Comparison of ENCODE assay signal across 8 cellular contexts in the genomic region with DNA sequence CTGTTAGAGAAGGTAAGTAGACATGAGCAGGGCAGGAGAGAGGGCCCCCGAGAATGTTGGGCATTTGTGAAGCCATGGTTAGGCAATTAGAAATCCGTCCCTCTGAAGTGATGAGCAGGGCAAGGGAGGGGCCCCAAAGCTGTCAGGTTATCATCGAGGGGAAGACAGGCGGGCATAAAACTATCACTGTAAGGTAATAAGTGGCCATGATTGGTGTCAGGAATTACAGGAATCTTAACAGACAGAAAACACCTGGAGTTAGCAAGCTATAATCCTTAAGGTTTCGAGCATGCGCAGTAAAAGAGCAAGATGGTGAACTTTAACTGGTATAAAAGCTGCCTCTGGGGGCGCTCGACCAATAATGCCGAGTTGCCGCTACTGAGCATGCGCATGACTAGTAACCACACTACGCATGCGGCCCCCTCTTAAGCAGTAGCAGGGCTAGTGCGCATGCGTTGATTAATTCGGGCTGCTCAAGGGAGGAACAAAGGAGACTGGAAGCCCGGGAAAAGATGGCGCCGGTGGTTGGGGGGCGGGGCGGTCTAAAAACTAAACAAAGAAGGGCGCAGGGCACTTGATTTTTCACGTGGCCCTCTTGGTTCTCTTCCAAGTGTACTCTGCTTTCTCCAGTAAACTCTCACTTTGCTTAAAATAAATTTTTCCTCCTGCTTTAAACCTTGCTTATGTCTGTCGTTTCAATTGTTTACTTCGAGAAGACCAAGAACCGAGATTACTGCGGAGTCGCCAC. TPM values are rescaled to one million over a fixed set of nuclear protein-coding genes. Genes with fewer than 3 reads are reported as not detected.
A peak's percentile ranks its signal among the peaks of the same experiment; 100 is the strongest.
DNase-seq lines count a peak whose midpoint lies in the region; ATAC-seq and TF ChIP-seq lines count a peak whose summit lies in the region.

No MANE protein-coding gene starts in this region.

- H3K36me3 ChIP-seq in Karpas-422 (ENCODE audit: insufficient read depth, low read length) = peaks cover 84% of the 10 kb centered on the region
- peaks cover 0 to 69% (median 0%) of the 10 kb centered on the region in 3 donors for H3K36me3 ChIP-seq in Peyer's patch

- peak overlapping the region; percentile 60 for H3K4me2 ChIP-seq in Karpas-422 (ENCODE audit: low read depth, low read length, poor library complexity, severe bottlenecking)

- peaks cover 78% of the 10 kb centered on the region for H3K79me2 ChIP-seq in Karpas-422 (ENCODE audit: low read length)

- DNase-seq in DMS79 (lab: John Stamatoyannopoulos, UW) = peak; percentile 95
- DNase-seq in Karpas-422 = peak; percentile 97
- DNase-seq in Peyer's patch = peak; percentile 95 to 99 (median 98)
- DNase-seq in activated T-helper 1 cell treated with anti-CD3 and anti-CD28 coated beads, Interleukin-12 subunit alpha, Interleukin-12 subunit beta, Interleukin-2, Interleukin-4 antibody, amounts not matched to agents 30 ng/mL and 10 ng/mL and 1 ng/mL, durations not matched to agents 14 hours and 24 hours and 36 hours (ENCODE audit: low spot score) = peak; percentile 95
- DNase-seq in fibroblast of gingiva (ENCODE audit: low read depth) = peak; percentile 98
- peak; percentile 95 for DNase-seq in naive B cell
- peak; percentile 95 to 99 for DNase-seq in stimulated activated effector memory CD8-positive, alpha-beta T cell treated with anti-CD3 and anti-CD28 coated beads, Interleukin-12 subunit alpha, Interleukin-12 subunit beta, amount 100 ng/mL, for 72 hours (ENCODE audit: low spot score in 2 of 2)

- H3K9ac ChIP-seq in Karpas-422 (ENCODE audit: low read length) = 0 out of 2 replicates have a peak overlapping the region, but pooled peaks have one; percentile 10

- intact Hi-C loops in activated T-helper 1 cell treated with anti-CD3 and anti-CD28 coated beads, Interleukin-12 subunit alpha, Interleukin-12 subunit beta, Interleukin-2, Interleukin-4 antibody, amounts not matched to agents 30 ng/mL and 10 ng/mL and 1 ng/mL, durations not matched to agents 14 hours and 24 hours and 36 hours (cut with micrococcal nuclease) = loop anchor here (1.0 to 2.0 kb wide), 2 partner anchors 80 to 298 kb away; a partner anchor contains a TSS

- H3K9me2 ChIP-seq in Karpas-422 (replicated peaks; ENCODE audit: insufficient read depth, low read length) = no peaks in the 10 kb centered on the region

- TF ChIP-seq POLR2A in Peyer's patch (IDR thresholded peaks at IDR 0.05) = no peak

- H3K27me3 ChIP-seq in Karpas-422 (ENCODE audit: low read length) (no peaks in the 10 kb centered on the region), Peyer's patch (no peaks in the 10 kb centered on the region)

- H3K27ac Mint-ChIP-seq in activated T-helper 1 cell treated with anti-CD3 and anti-CD28 coated beads, Interleukin-12 subunit alpha, Interleukin-12 subunit beta, Interleukin-2, Interleukin-4 antibody, amounts not matched to agents 30 ng/mL and 10 ng/mL and 1 ng/mL, durations not matched to agents 14 hours and 24 hours and 36 hours = peak overlapping the region; percentile 88
- peak overlapping the region; percentile 97 to 99 (median 98) for H3K27ac Mint-ChIP-seq in naive B cell
- peak overlapping the region; percentile 97 for H3K27ac Mint-ChIP-seq in stimulated activated effector memory CD8-positive, alpha-beta T cell treated with anti-CD3 and anti-CD28 coated beads, Interleukin-12 subunit alpha, Interleukin-12 subunit beta, amount 100 ng/mL, for 72 hours

- H3K4me3 Mint-ChIP-seq in activated T-helper 1 cell treated with anti-CD3 and anti-CD28 coated beads, Interleukin-12 subunit alpha, Interleukin-12 subunit beta, Interleukin-2, Interleukin-4 antibody, amounts not matched to agents 30 ng/mL and 10 ng/mL and 1 ng/mL, durations not matched to agents 14 hours and 24 hours and 36 hours = peak overlapping the region; percentile 89
- peak overlapping the region; percentile 86 to 97 (median 94) for H3K4me3 Mint-ChIP-seq in naive B cell
- peak overlapping the region; percentile 98 for H3K4me3 Mint-ChIP-seq in stimulated activated effector memory CD8-positive, alpha-beta T cell treated with anti-CD3 and anti-CD28 coated beads, Interleukin-12 subunit alpha, Interleukin-12 subunit beta, amount 100 ng/mL, for 72 hours

- peaks cover 91% of the 10 kb centered on the region for H3K4me1 Mint-ChIP-seq in activated T-helper 1 cell treated with anti-CD3 and anti-CD28 coated beads, Interleukin-12 subunit alpha, Interleukin-12 subunit beta, Interleukin-2, Interleukin-4 antibody, amounts not matched to agents 30 ng/mL and 10 ng/mL and 1 ng/mL, durations not matched to agents 14 hours and 24 hours and 36 hours (ENCODE audit: low read depth)
- H3K4me1 Mint-ChIP-seq in naive B cell = peaks cover 38 to 71% (median 69%) of the 10 kb centered on the region in 3 donors
- peaks cover 85% of the 10 kb centered on the region for H3K4me1 Mint-ChIP-seq in stimulated activated effector memory CD8-positive, alpha-beta T cell treated with anti-CD3 and anti-CD28 coated beads, Interleukin-12 subunit alpha, Interleukin-12 subunit beta, amount 100 ng/mL, for 72 hours

- H3K4me3 ChIP-seq in Karpas-422 (ENCODE audit: low read length) = peak overlapping the region; percentile 53
- H3K4me3 ChIP-seq in Peyer's patch = peak overlapping the region; percentile 28 to 60 (median 46)

- no peak overlapping the region for H2AFZ ChIP-seq in Karpas-422 (ENCODE audit: low read length)

- H3K36me3 Mint-ChIP-seq in activated T-helper 1 cell treated with anti-CD3 and anti-CD28 coated beads, Interleukin-12 subunit alpha, Interleukin-12 subunit beta, Interleukin-2, Interleukin-4 antibody, amounts not matched to agents 30 ng/mL and 10 ng/mL and 1 ng/mL, durations not matched to agents 14 hours and 24 hours and 36 hours (ENCODE audit: low read depth) = peaks cover 80% of the 10 kb centered on the region
- H3K36me3 Mint-ChIP-seq in naive B cell = peaks cover 23 to 25% of the 10 kb centered on the region in 2 donors
- no peaks in the 10 kb centered on the region for H3K36me3 Mint-ChIP-seq in stimulated activated effector memory CD8-positive, alpha-beta T cell treated with anti-CD3 and anti-CD28 coated beads, Interleukin-12 subunit alpha, Interleukin-12 subunit beta, amount 100 ng/mL, for 72 hours

- H3K4me1 ChIP-seq in Karpas-422 (ENCODE audit: low read length) (peaks cover 52% of the 10 kb centered on the region), Peyer's patch (peaks cover 0 to 35% (median 2%) of the 10 kb centered on the region in 4 donors)

- H3K27ac ChIP-seq in Karpas-422 (ENCODE audit: low read length) (no peak overlapping the region), Peyer's patch (peak overlapping the region; percentile 64 to 76 (median 70))

- no peaks in the 10 kb centered on the region for H3K27me3 Mint-ChIP-seq in activated T-helper 1 cell treated with anti-CD3 and anti-CD28 coated beads, Interleukin-12 subunit alpha, Interleukin-12 subunit beta, Interleukin-2, Interleukin-4 antibody, amounts not matched to agents 30 ng/mL and 10 ng/mL and 1 ng/mL, durations not matched to agents 14 hours and 24 hours and 36 hours (ENCODE audit: insufficient read depth)
- no peaks in the 10 kb centered on the region for H3K27me3 Mint-ChIP-seq in naive B cell

- peak; percentile 85 to 96 (median 94) for TF ChIP-seq CTCF in Peyer's patch (IDR thresholded peaks at IDR 0.05)

- H4K20me1 ChIP-seq in Karpas-422 (ENCODE audit: insufficient read depth, low read depth, low read length) = peaks cover 25% of the 10 kb centered on the region; the same call in 1 of the 2 replicates

- H3K9me3 ChIP-seq in Karpas-422 (ENCODE audit: low read length) = no peaks in the 10 kb centered on the region
- no peaks in the 10 kb centered on the region for H3K9me3 ChIP-seq in Peyer's patch

- ATAC-seq in GM21717 (IDR thresholded peaks at IDR 0.05; ENCODE audit: unreplicated experiment) (peak; percentile 36), naive B cell (ENCODE audit: low read depth in 2 of 2) (peak; percentile 87 to 89)
- ATAC-seq in stimulated activated effector memory CD8-positive, alpha-beta T cell treated with anti-CD3 and anti-CD28 coated beads, Interleukin-12 subunit alpha, Interleukin-12 subunit beta, amount 100 ng/mL, for 72 hours = peak; percentile 80

- H3K9me3 Mint-ChIP-seq in activated T-helper 1 cell treated with anti-CD3 and anti-CD28 coated beads, Interleukin-12 subunit alpha, Interleukin-12 subunit beta, Interleukin-2, Interleukin-4 antibody, amounts not matched to agents 30 ng/mL and 10 ng/mL and 1 ng/mL, durations not matched to agents 14 hours and 24 hours and 36 hours = no peaks in the 10 kb centered on the region
- H3K9me3 Mint-ChIP-seq in naive B cell = no peaks in the 10 kb centered on the region
- H3K9me3 Mint-ChIP-seq in stimulated activated effector memory CD8-positive, alpha-beta T cell treated with anti-CD3 and anti-CD28 coated beads, Interleukin-12 subunit alpha, Interleukin-12 subunit beta, amount 100 ng/mL, for 72 hours = no peaks in the 10 kb centered on the region

RNA-seq across cellular contexts. Expression of a gene that starts 5.5 kb away (rescaled TPM):
- 102 and 107 TPM in 2 replicates for total RNA-seq in Karpas-422 (2014; rRNA removed; shearing (Covaris generic); ENCODE audit: low replicate concordance)
- total RNA-seq in Peyer's patch = 100 to 1,000 TPM in 3 of 4 donors, 10 to 100 TPM in 1; 81.7 to 140 (median 111) TPM
- total RNA-seq in activated T-helper 1 cell treated with anti-CD3 and anti-CD28 coated beads, Interleukin-12 subunit alpha, Interleukin-12 subunit beta, Interleukin-2, Interleukin-4 antibody, amounts not matched to agents 30 ng/mL and 10 ng/mL and 1 ng/mL, durations not matched to agents 14 hours and 24 hours and 36 hours = 430 and 484 TPM in 2 replicates
- 100 to 1,000 TPM; 245 to 322 (median 271) TPM for polyA plus RNA-seq in naive B cell (ENCODE audit: low read depth in 6 of 6)

RNA-seq across cellular contexts. Expression of a gene that starts 32.9 kb away (rescaled TPM):
- total RNA-seq in Karpas-422 (2014; rRNA removed; shearing (Covaris generic); ENCODE audit: low replicate concordance) = not detected in 2 replicates
- 1 to 10 TPM in 1 of 4 donors, not detected in 3; 1.6 TPM for total RNA-seq in Peyer's patch
- 0.93 and 2.2 TPM in 2 replicates for total RNA-seq in activated T-helper 1 cell treated with anti-CD3 and anti-CD28 coated beads, Interleukin-12 subunit alpha, Interleukin-12 subunit beta, Interleukin-2, Interleukin-4 antibody, amounts not matched to agents 30 ng/mL and 10 ng/mL and 1 ng/mL, durations not matched to agents 14 hours and 24 hours and 36 hours
- polyA plus RNA-seq in naive B cell (ENCODE audit: low read depth in 6 of 6) = 1 to 10 TPM in 4 of 6 donors, under 1 TPM in 1, not detected in 1; 0.38 to 2.5 (median 1.2) TPM

RNA-seq across cellular contexts. Expression of a gene that starts 33.0 kb away (rescaled TPM):
- 0.30 and 0.72 TPM in 2 replicates for total RNA-seq in Karpas-422 (2014; rRNA removed; shearing (Covaris generic); ENCODE audit: low replicate concordance)
- 10 to 100 TPM; 44.6 to 85.6 (median 54.3) TPM for total RNA-seq in Peyer's patch
- total RNA-seq in activated T-helper 1 cell treated with anti-CD3 and anti-CD28 coated beads, Interleukin-12 subunit alpha, Interleukin-12 subunit beta, Interleukin-2, Interleukin-4 antibody, amounts not matched to agents 30 ng/mL and 10 ng/mL and 1 ng/mL, durations not matched to agents 14 hours and 24 hours and 36 hours = 14.0 and 17.6 TPM in 2 replicates
- polyA plus RNA-seq in naive B cell (ENCODE audit: low read depth in 6 of 6) = 10 to 100 TPM; 20.7 to 37.3 (median 24.8) TPM

Comparison
In these comparisons a context has a peak if more than half of its experiments do, and no peak if none do; other contexts are left out.
1. ATAC-seq: peak in every context shown above with its lines; median percentile 88 in naive B cell; 80 in stimulated activated effector memory CD8-positive, alpha-beta T cell treated with anti-CD3 and anti-CD28 coated beads, Interleukin-12 subunit alpha, Interleukin-12 subunit beta, amount 100 ng/mL, for 72 hours; 36 in GM21717.